In the genomic region with DNA sequence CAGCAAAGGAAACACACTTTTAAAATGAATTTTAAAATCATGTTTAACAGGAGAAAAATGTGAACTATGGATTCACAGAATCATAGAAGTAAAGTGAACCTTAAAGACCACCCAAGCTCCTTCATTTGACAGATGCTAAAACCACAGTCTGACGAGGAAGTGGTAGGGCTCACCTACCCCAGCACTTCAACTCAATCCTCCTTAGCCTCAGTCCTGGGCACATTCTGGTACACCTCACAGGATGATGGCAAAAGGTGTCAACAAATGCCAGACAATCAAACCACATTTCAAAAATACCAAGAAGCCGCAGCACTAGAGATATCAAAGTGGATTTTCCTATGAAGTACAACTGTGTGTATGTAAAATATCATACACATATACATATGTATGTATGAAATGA, we compare ENCODE assay signal across 18 cellular contexts. TPM values are rescaled to one million over a fixed set of nuclear protein-coding genes. Genes with fewer than 3 reads are reported as not detected.
A peak's percentile ranks its signal among the peaks of the same experiment; 100 is the strongest.
DNase-seq lines count a peak whose midpoint lies in the region; ATAC-seq and TF ChIP-seq lines count a peak whose summit lies in the region.
"Had no signal": no experiment of that assay in that cellular context is flagged by ENCODE, and none has a peak within 500 bp of the region (broad histone marks: within the 10 kb centered on the region; RNA-seq: fewer than 3 reads in every experiment).

No MANE protein-coding gene starts in this region.

- peak; percentile 32 for DNase-seq in activated CD4-positive, alpha-beta T cell treated with anti-CD3 and anti-CD28 coated beads, Interleukin-2, amount 10 ng/mL, durations not matched to agents 7 days and 5 days
- no peak for DNase-seq in activated CD4-positive, alpha-beta T cell treated with anti-CD3 and anti-CD28 coated beads, Interleukin-2, amount 50 U/mL, for 48 hours
- no peak for DNase-seq in coronary artery (ENCODE audit: low spot score)
- DNase-seq in sigmoid colon = no peak
- DNase-seq: adrenal gland; effector memory CD4-positive, alpha-beta T cell; KG1; mucosa of descending colon; pancreas; RPMI8226 had no signal

- no peak for TF ChIP-seq EP300 in sigmoid colon (IDR thresholded peaks at IDR 0.05)

- H3K9me3 Mint-ChIP-seq in activated CD4-positive, alpha-beta T cell treated with anti-CD3 and anti-CD28 coated beads, Interleukin-2, amount 10 ng/mL, durations not matched to agents 7 days and 5 days = no peaks in the 10 kb centered on the region
- no peaks in the 10 kb centered on the region for H3K9me3 Mint-ChIP-seq in T-helper 1 cell treated with Interleukin-12 subunit alpha and Interleukin-12 subunit beta and Interleukin-4 antibody, amounts not matched to agents 30 μg/mL and 1 μg/mL, for 36 hours

- POLR2A ChIA-PET in activated CD4-positive, alpha-beta T cell treated with anti-CD3 and anti-CD28 coated beads, Interleukin-2, amount 10 ng/mL, durations not matched to agents 7 days and 5 days (lab: Charles Lee) = no interaction called here

- TF ChIP-seq POLR2A in sigmoid colon (IDR thresholded peaks at IDR 0.05) = no peak

- H3K27ac Mint-ChIP-seq in activated CD4-positive, alpha-beta T cell treated with anti-CD3 and anti-CD28 coated beads, Interleukin-2, amount 10 ng/mL, durations not matched to agents 7 days and 5 days = peak overlapping the region; percentile 52
- peak overlapping the region; percentile 23 for H3K27ac Mint-ChIP-seq in T-helper 1 cell treated with Interleukin-12 subunit alpha and Interleukin-12 subunit beta and Interleukin-4 antibody, amounts not matched to agents 30 μg/mL and 1 μg/mL, for 36 hours

- 74 to 91% methylated on average over 2 of the region's 2 CpGs for WGBS in sigmoid colon, 2 donors

- H3K4me1 ChIP-seq in sigmoid colon = peaks cover 0 to 90% (median 81%) of the 10 kb centered on the region in 4 donors

- H3K27ac ChIP-seq in coronary artery (peak overlapping the region; percentile 76 to 89), sigmoid colon (peak overlapping the region; percentile 69 to 87 (median 79))
- H3K27ac ChIP-seq: A549, adrenal gland, HL-60, pancreas had no signal

- no peak overlapping the region for H3K4me3 Mint-ChIP-seq in activated CD4-positive, alpha-beta T cell treated with anti-CD3 and anti-CD28 coated beads, Interleukin-2, amount 10 ng/mL, durations not matched to agents 7 days and 5 days
- no peak overlapping the region for H3K4me3 Mint-ChIP-seq in T-helper 1 cell treated with Interleukin-12 subunit alpha and Interleukin-12 subunit beta and Interleukin-4 antibody, amounts not matched to agents 30 μg/mL and 1 μg/mL, for 36 hours
- H3K4me3 Mint-ChIP-seq: CD14-positive monocyte had no signal

- ATAC-seq in HG03108 (IDR thresholded peaks at IDR 0.05; ENCODE audit: unreplicated experiment) = no peak
- no peak for ATAC-seq in GM21367 (IDR thresholded peaks at IDR 0.05; ENCODE audit: unreplicated experiment)
- ATAC-seq in GM18861 (IDR thresholded peaks at IDR 0.05; ENCODE audit: unreplicated experiment) = no peak
- ATAC-seq: A549, mucosa of descending colon had no signal

- H3K4me3 ChIP-seq in coronary artery (no peak overlapping the region), sigmoid colon (no peak overlapping the region)
- H3K4me3 ChIP-seq: A549, adrenal gland, mucosa of descending colon, pancreas, smooth muscle cell had no signal

- CTCF ChIA-PET in activated CD4-positive, alpha-beta T cell treated with anti-CD3 and anti-CD28 coated beads, Interleukin-2, amount 10 ng/mL, durations not matched to agents 7 days and 5 days (lab: Charles Lee) = interaction anchor here (0.6 to 1.6 kb wide), 2 partner anchors 11 to 1730 kb away, joined by 3 to 6 read pairs; no protein-coding TSS in a partner anchor

- intact Hi-C loops in sigmoid colon (cut with DNase I) = no loop called here

- H3K36me3 ChIP-seq in sigmoid colon = peaks cover 0 to 9% (median 5%) of the 10 kb centered on the region in 4 donors
- H3K36me3 ChIP-seq: adrenal gland had no signal

- no peaks in the 10 kb centered on the region for H3K27me3 Mint-ChIP-seq in activated CD4-positive, alpha-beta T cell treated with anti-CD3 and anti-CD28 coated beads, Interleukin-2, amount 10 ng/mL, durations not matched to agents 7 days and 5 days
- H3K27me3 Mint-ChIP-seq in T-helper 1 cell treated with Interleukin-12 subunit alpha and Interleukin-12 subunit beta and Interleukin-4 antibody, amounts not matched to agents 30 μg/mL and 1 μg/mL, for 36 hours (ENCODE audit: low read depth) = no peaks in the 10 kb centered on the region

- TF ChIP-seq CTCF in coronary artery (IDR thresholded peaks at IDR 0.05) (no peak), sigmoid colon (IDR thresholded peaks at IDR 0.05) (no peak)

- peaks cover 40% of the 10 kb centered on the region for H3K4me1 Mint-ChIP-seq in activated CD4-positive, alpha-beta T cell treated with anti-CD3 and anti-CD28 coated beads, Interleukin-2, amount 10 ng/mL, durations not matched to agents 7 days and 5 days
- H3K4me1 Mint-ChIP-seq in T-helper 1 cell treated with Interleukin-12 subunit alpha and Interleukin-12 subunit beta and Interleukin-4 antibody, amounts not matched to agents 30 μg/mL and 1 μg/mL, for 36 hours (ENCODE audit: low read depth) = peaks cover 20% of the 10 kb centered on the region
- H3K4me1 Mint-ChIP-seq: CD14-positive monocyte had no signal

- no peaks in the 10 kb centered on the region for H3K27me3 ChIP-seq in sigmoid colon
- H3K27me3 ChIP-seq: adrenal gland, pancreas had no signal

- H3K36me3 Mint-ChIP-seq in activated CD4-positive, alpha-beta T cell treated with anti-CD3 and anti-CD28 coated beads, Interleukin-2, amount 10 ng/mL, durations not matched to agents 7 days and 5 days (ENCODE audit: low read depth) = peaks cover 18% of the 10 kb centered on the region
- peaks cover 11% of the 10 kb centered on the region for H3K36me3 Mint-ChIP-seq in T-helper 1 cell treated with Interleukin-12 subunit alpha and Interleukin-12 subunit beta and Interleukin-4 antibody, amounts not matched to agents 30 μg/mL and 1 μg/mL, for 36 hours (ENCODE audit: low read depth)

- H3K9me3 ChIP-seq in sigmoid colon = no peaks in the 10 kb centered on the region
- H3K9me3 ChIP-seq: A549, adrenal gland, mucosa of descending colon, pancreas had no signal

RNA-seq across cellular contexts. Expression of a gene that starts 43.1 kb away (rescaled TPM):
- total RNA-seq in activated CD4-positive, alpha-beta T cell treated with anti-CD3 and anti-CD28 coated beads, Interleukin-2, amount 10 ng/mL, durations not matched to agents 7 days and 5 days = 10 to 100 TPM; 83.2 to 93.2 TPM
- total RNA-seq in sigmoid colon = 100 to 1,000 TPM in 2 of 4 donors, 10 to 100 TPM in 2; 79.9 to 135 (median 104) TPM
- 10 to 100 TPM; 20.4 to 32.6 (median 23.4) TPM for polyA plus RNA-seq in sigmoid colon
